24 cellular contexts compared by ENCODE assay signal in genomic region chr22:38481871-38482332, GRCh38. TPM values are rescaled to one million over a fixed set of nuclear protein-coding genes. Genes with fewer than 3 reads are reported as not detected.
DNase-seq lines count a peak whose midpoint lies in the region; ATAC-seq and TF ChIP-seq lines count a peak whose summit lies in the region.
"Had no signal": no experiment of that assay in that cellular context is flagged by ENCODE, and none has a peak within 500 bp of the region (broad histone marks: within the 10 kb centered on the region; RNA-seq: fewer than 3 reads in every experiment).

No MANE protein-coding gene starts in this region.

- peak overlapping the region; percentile 52 for H3K27ac Mint-ChIP-seq in activated CD8-positive, alpha-beta T cell treated with anti-CD3 and anti-CD28 coated beads for 36 hours
- no peak overlapping the region for H3K27ac Mint-ChIP-seq in activated CD8-positive, alpha-beta T cell treated with anti-CD3 and anti-CD28 coated beads, Interleukin-2, amount 10 ng/mL, durations not matched to agents 7 days and 5 days
- peak overlapping the region; percentile 59 for H3K27ac Mint-ChIP-seq in osteocyte (ENCODE audit: unreplicated experiment)
- H3K27ac Mint-ChIP-seq: T-helper 2 cell treated with Interferon-gamma antibody and Interleukin-4, amounts not matched to agents 5 μg/mL and 100 μg/mL, for 36 hours had no signal

- H3K36me3 ChIP-seq in HEK293 (ENCODE audit: control insufficient read depth in 2 of 2, insufficient read depth in 1 of 2, low read length in 2 of 2), result peaks cover 57 to 70% of the 10 kb centered on the region in 2 experiments
- H3K36me3 ChIP-seq in fibroblast of lung (ENCODE audit: control insufficient read depth, insufficient read depth, low read length), result peaks cover 14% of the 10 kb centered on the region
- H3K36me3 ChIP-seq: breast epithelium had no signal

- no peak for ATAC-seq in activated CD8-positive, alpha-beta T cell treated with anti-CD3 and anti-CD28 coated beads for 36 hours
- ATAC-seq in activated CD8-positive, alpha-beta T cell treated with anti-CD3 and anti-CD28 coated beads, Interleukin-2, amount 10 ng/mL, durations not matched to agents 7 days and 5 days, result no peak
- no peak for ATAC-seq in GM18511 (IDR thresholded peaks at IDR 0.05; ENCODE audit: unreplicated experiment)
- ATAC-seq in stimulated activated naive CD8-positive, alpha-beta T cell treated with anti-CD3 and anti-CD28 coated beads, Interleukin-15, Interleukin-2, amounts not matched to agents 100 U/mL and 50 U/mL, for 24 hours, result no peak
- ATAC-seq: A549; activated CD4-positive, CD25-positive, alpha-beta regulatory T cell treated with anti-CD3 and anti-CD28 coated beads, Interleukin-2, amount 50 U/mL, for 24 hours; gastroesophageal sphincter; stimulated activated naive B cell treated with anti-CD40 and anti-IgM and Interleukin-4, amounts not matched to agents 10 μg/mL and 1 μg/mL and 100 μg/mL, for 72 hours had no signal

- H3K27me3 ChIP-seq in fibroblast of lung (ENCODE audit: control insufficient read depth, insufficient read depth, low read length), result no peaks in the 10 kb centered on the region
- H3K27me3 ChIP-seq: breast epithelium, gastroesophageal sphincter, tibial nerve had no signal

- H3K4me3 Mint-ChIP-seq in activated CD8-positive, alpha-beta T cell treated with anti-CD3 and anti-CD28 coated beads for 36 hours, result no peak overlapping the region
- no peak overlapping the region for H3K4me3 Mint-ChIP-seq in activated CD8-positive, alpha-beta T cell treated with anti-CD3 and anti-CD28 coated beads, Interleukin-2, amount 10 ng/mL, durations not matched to agents 7 days and 5 days
- no peak overlapping the region for H3K4me3 Mint-ChIP-seq in osteocyte (ENCODE audit: unreplicated experiment)
- H3K4me3 Mint-ChIP-seq: activated naive CD8-positive, alpha-beta T cell; stimulated activated naive B cell treated with anti-CD40 and anti-IgM and Interleukin-4, amounts not matched to agents 10 μg/mL and 1 μg/mL and 100 μg/mL, for 72 hours; T-helper 2 cell treated with Interferon-gamma antibody and Interleukin-4, amounts not matched to agents 5 μg/mL and 100 μg/mL, for 36 hours had no signal

- no peak overlapping the region for H3K4me3 ChIP-seq in HEK293 (ENCODE audit: low read depth, low read length)
- no peak overlapping the region for H3K4me3 ChIP-seq in fibroblast of lung (replicated peaks in 1 of 4; ENCODE audit: control extremely low read depth in 1 of 4, insufficient read depth in 1 of 4, low read depth in 3 of 4, low read length in 4 of 4)
- H3K4me3 ChIP-seq: A549, breast epithelium, gastroesophageal sphincter, tibial nerve had no signal

- H2AFZ ChIP-seq in fibroblast of lung (ENCODE audit: low read length), result no peak overlapping the region

- H3K9me3 ChIP-seq in HEK293 (ENCODE audit: control insufficient read depth, insufficient read depth, low read depth, low read length) (no peaks in the 10 kb centered on the region), fibroblast of lung (ENCODE audit: control insufficient read depth, insufficient read depth, low read depth, low read length) (no peaks in the 10 kb centered on the region)
- H3K9me3 ChIP-seq: A549, breast epithelium, gastroesophageal sphincter, tibial nerve had no signal

- intact Hi-C loops in activated CD8-positive, alpha-beta T cell treated with anti-CD3 and anti-CD28 coated beads for 36 hours (cut with micrococcal nuclease), result no loop called here

- no peaks in the 10 kb centered on the region for H4K20me1 ChIP-seq in fibroblast of lung (ENCODE audit: control insufficient read depth, extremely low read depth, insufficient read depth, low read length)

- peaks cover 3% of the 10 kb centered on the region for H3K79me2 ChIP-seq in fibroblast of lung (ENCODE audit: control insufficient read depth, insufficient read depth, low read length)

- POLR2A ChIA-PET in activated CD8-positive, alpha-beta T cell treated with anti-CD3 and anti-CD28 coated beads for 36 hours (lab: Charles Lee), result interaction anchor here (1.0 to 4.7 kb wide), 7 partner anchors 9 to 254 kb away, joined by 3 to 29 read pairs (median 7); partner anchors contain the start of gene KDELR3
- POLR2A ChIA-PET in activated CD8-positive, alpha-beta T cell treated with anti-CD3 and anti-CD28 coated beads, Interleukin-2, amount 10 ng/mL, durations not matched to agents 7 days and 5 days (lab: Charles Lee), result interaction anchor here (0.7 to 0.8 kb wide), 3 partner anchors 9 to 48 kb away, joined by 3 to 4 read pairs (median 3); no protein-coding TSS in a partner anchor
- POLR2A ChIA-PET in HEK293 (lab: Yijun Ruan, JAX), result interaction anchor here (1.3 to 1.8 kb wide), 5 partner anchors 8 to 88 kb away, joined by 3 to 6 read pairs (median 5); partner anchors contain the start of gene DMC1

- no peak overlapping the region for H3K4me2 ChIP-seq in fibroblast of lung (ENCODE audit: extremely low read depth, insufficient read depth, low read length)
- H3K4me2 ChIP-seq: A549 had no signal

- H3K4me1 Mint-ChIP-seq in activated CD8-positive, alpha-beta T cell treated with anti-CD3 and anti-CD28 coated beads for 36 hours (ENCODE audit: low read depth), result peaks cover 33% of the 10 kb centered on the region
- peaks cover 14% of the 10 kb centered on the region for H3K4me1 Mint-ChIP-seq in activated CD8-positive, alpha-beta T cell treated with anti-CD3 and anti-CD28 coated beads, Interleukin-2, amount 10 ng/mL, durations not matched to agents 7 days and 5 days (ENCODE audit: low read depth)
- H3K4me1 Mint-ChIP-seq in osteocyte (ENCODE audit: unreplicated experiment), result peaks cover 28% of the 10 kb centered on the region

- no peak overlapping the region for H3K9ac ChIP-seq in fibroblast of lung (ENCODE audit: insufficient read depth, low read length)

- H3K27ac ChIP-seq in HEK293 (ENCODE audit: extremely low read depth, low read depth, low read length) (no peak overlapping the region), fibroblast of lung (ENCODE audit: insufficient read depth, low read length) (peak overlapping the region; percentile 27)
- H3K27ac ChIP-seq: A549, breast epithelium, tibial nerve had no signal

- H3K27me3 Mint-ChIP-seq in activated CD8-positive, alpha-beta T cell treated with anti-CD3 and anti-CD28 coated beads for 36 hours, result no peaks in the 10 kb centered on the region
- H3K27me3 Mint-ChIP-seq in activated CD8-positive, alpha-beta T cell treated with anti-CD3 and anti-CD28 coated beads, Interleukin-2, amount 10 ng/mL, durations not matched to agents 7 days and 5 days (ENCODE audit: low read depth), result no peaks in the 10 kb centered on the region
- no peaks in the 10 kb centered on the region for H3K27me3 Mint-ChIP-seq in osteocyte (ENCODE audit: unreplicated experiment)
- H3K27me3 Mint-ChIP-seq: activated naive CD8-positive, alpha-beta T cell; CD4-positive, CD25-positive, alpha-beta regulatory T cell; stimulated activated naive B cell treated with anti-CD40 and anti-IgM and Interleukin-4, amounts not matched to agents 10 μg/mL and 1 μg/mL and 100 μg/mL, for 72 hours had no signal

- no peaks in the 10 kb centered on the region for H3K4me1 ChIP-seq in HEK293 (ENCODE audit: control insufficient read depth, insufficient read depth, low read length)
- peaks cover 5% of the 10 kb centered on the region for H3K4me1 ChIP-seq in fibroblast of lung (ENCODE audit: control insufficient read depth, extremely low read depth, insufficient read depth, low read length)
- H3K4me1 ChIP-seq: breast epithelium had no signal

- no peak for TF ChIP-seq CTCF in activated CD8-positive, alpha-beta T cell treated with anti-CD3 and anti-CD28 coated beads for 36 hours (IDR thresholded peaks at IDR 0.05)
- TF ChIP-seq CTCF in HEK293 (tag by site-specific recombination; IDR thresholded peaks at IDR 0.05) (no peak), fibroblast of lung (conservative IDR thresholded peaks at IDR 0.05 in 1 of 2, IDR thresholded peaks at IDR 0.05 in 1 of 2; ENCODE audit: low read depth in 1 of 2, low read length in 2 of 2) (no peak), osteocyte (IDR thresholded peaks at IDR 0.05) (no peak)

- peaks cover 53% of the 10 kb centered on the region for H3K36me3 Mint-ChIP-seq in activated CD8-positive, alpha-beta T cell treated with anti-CD3 and anti-CD28 coated beads for 36 hours (ENCODE audit: low read depth)
- peaks cover 67% of the 10 kb centered on the region for H3K36me3 Mint-ChIP-seq in activated CD8-positive, alpha-beta T cell treated with anti-CD3 and anti-CD28 coated beads, Interleukin-2, amount 10 ng/mL, durations not matched to agents 7 days and 5 days (ENCODE audit: low read depth)
- peaks cover 58% of the 10 kb centered on the region for H3K36me3 Mint-ChIP-seq in osteocyte (ENCODE audit: unreplicated experiment)

- H3K9me3 Mint-ChIP-seq in activated CD8-positive, alpha-beta T cell treated with anti-CD3 and anti-CD28 coated beads for 36 hours, result no peaks in the 10 kb centered on the region
- no peaks in the 10 kb centered on the region for H3K9me3 Mint-ChIP-seq in activated CD8-positive, alpha-beta T cell treated with anti-CD3 and anti-CD28 coated beads, Interleukin-2, amount 10 ng/mL, durations not matched to agents 7 days and 5 days (ENCODE audit: insufficient read depth)
- no peaks in the 10 kb centered on the region for H3K9me3 Mint-ChIP-seq in osteocyte (ENCODE audit: unreplicated experiment)
- H3K9me3 Mint-ChIP-seq: CD4-positive, CD25-positive, alpha-beta regulatory T cell; stimulated activated naive B cell treated with anti-CD40 and anti-IgM and Interleukin-4, amounts not matched to agents 10 μg/mL and 1 μg/mL and 100 μg/mL, for 72 hours; T-helper 2 cell treated with Interferon-gamma antibody and Interleukin-4, amounts not matched to agents 5 μg/mL and 100 μg/mL, for 36 hours had no signal

- DNase-seq in activated CD8-positive, alpha-beta T cell treated with anti-CD3 and anti-CD28 coated beads for 36 hours, result no peak
- no peak for DNase-seq in activated CD8-positive, alpha-beta T cell treated with anti-CD3 and anti-CD28 coated beads, Interleukin-2, amount 10 ng/mL, durations not matched to agents 7 days and 5 days
- DNase-seq in fibroblast of lung (ENCODE audit: low read depth in 2 of 2) (no peak), osteocyte (ENCODE audit: extremely low spot score, unreplicated experiment) (no peak), nucleus accumbens (lab: John Stamatoyannopoulos, UW) (no peak)
- no peak for DNase-seq in stimulated activated naive CD8-positive, alpha-beta T cell treated with anti-CD3 and anti-CD28 coated beads, Interleukin-15, Interleukin-2, amounts not matched to agents 100 U/mL and 50 U/mL, for 24 hours
- DNase-seq: CD4-positive, CD25-positive, alpha-beta regulatory T cell; dermis blood vessel endothelial cell; DMS79 treated with DMSO at 0.1 percent for 48 hours; NCI-H2029; NCI-H524 treated with DMSO at 0.1 percent for 48 hours; SHP77 treated with DMSO at 0.1 percent for 48 hours; stimulated activated naive B cell treated with anti-CD40 and anti-IgM and Interleukin-4, amounts not matched to agents 10 μg/mL and 1 μg/mL and 100 μg/mL, for 72 hours had no signal

- CTCF ChIA-PET in activated CD8-positive, alpha-beta T cell treated with anti-CD3 and anti-CD28 coated beads for 36 hours (lab: Charles Lee), result interaction anchor here (0.9 to 1.3 kb wide), 2 partner anchors 17 to 19 kb away, joined by 3 read pairs; no protein-coding TSS in a partner anchor
- CTCF ChIA-PET in activated CD8-positive, alpha-beta T cell treated with anti-CD3 and anti-CD28 coated beads, Interleukin-2, amount 10 ng/mL, durations not matched to agents 7 days and 5 days (lab: Charles Lee), result interaction anchor here (1.2 kb wide), 1 partner anchor 13 kb away, joined by 3 read pairs; no protein-coding TSS in a partner anchor
- CTCF ChIA-PET in HEK293 (lab: Yijun Ruan, JAX), result no interaction called here

RNA-seq across cellular contexts. Expression of gene KDELR3, which starts 14.0 kb away (rescaled TPM):
- 1 to 10 TPM; 1.7 to 2.1 TPM for total RNA-seq in activated CD8-positive, alpha-beta T cell treated with anti-CD3 and anti-CD28 coated beads for 36 hours
- total RNA-seq in activated CD8-positive, alpha-beta T cell treated with anti-CD3 and anti-CD28 coated beads, Interleukin-2, amount 10 ng/mL, durations not matched to agents 7 days and 5 days, result 1 to 10 TPM in 1 of 2 experiments, under 1 TPM in 1; 0.99 to 1.0 TPM
- total RNA-seq in fibroblast of lung (42.1 and 78.8 TPM in 2 replicates), osteocyte (39.3 and 49.3 TPM in 2 replicates)
- 161 and 305 TPM in 2 replicates for polyA plus RNA-seq in fibroblast of lung
- 102 and 170 TPM in 2 replicates for polyA plus RNA-seq in fibroblast of lung (2012)
- polyA minus RNA-seq in fibroblast of lung (ENCODE audit: low replicate concordance), result 86.3 and 150 TPM in 2 replicates
- total RNA-seq: CD4-positive, CD25-positive, alpha-beta regulatory T cell had no signal

RNA-seq across cellular contexts. Expression of gene DDX17, which starts 24.2 kb away (rescaled TPM):
- 100 to 1,000 TPM; 320 to 334 TPM for total RNA-seq in activated CD8-positive, alpha-beta T cell treated with anti-CD3 and anti-CD28 coated beads for 36 hours
- 100 to 1,000 TPM; 443 to 445 TPM for total RNA-seq in activated CD8-positive, alpha-beta T cell treated with anti-CD3 and anti-CD28 coated beads, Interleukin-2, amount 10 ng/mL, durations not matched to agents 7 days and 5 days
- total RNA-seq in fibroblast of lung, result 362 and 420 TPM in 2 replicates
- 244 and 325 TPM in 2 replicates for polyA plus RNA-seq in fibroblast of lung
- 86.7 and 115 TPM in 2 replicates for polyA plus RNA-seq in fibroblast of lung (2012)
- polyA minus RNA-seq in fibroblast of lung (ENCODE audit: low replicate concordance), result 215 and 259 TPM in 2 replicates
- total RNA-seq in osteocyte, result 439 and 466 TPM in 2 replicates

RNA-seq across cellular contexts. Expression of gene KCNJ4, which starts 26.9 kb away (rescaled TPM):
- not detected for total RNA-seq in activated CD8-positive, alpha-beta T cell treated with anti-CD3 and anti-CD28 coated beads for 36 hours
- not detected for total RNA-seq in activated CD8-positive, alpha-beta T cell treated with anti-CD3 and anti-CD28 coated beads, Interleukin-2, amount 10 ng/mL, durations not matched to agents 7 days and 5 days
- total RNA-seq in fibroblast of lung (not detected in 2 replicates), osteocyte (0.43 and 0.57 TPM in 2 replicates)
- polyA plus RNA-seq in fibroblast of lung, result not detected in 2 replicates
- polyA plus RNA-seq in fibroblast of lung (2012), result not detected in 2 replicates
- polyA minus RNA-seq in fibroblast of lung (ENCODE audit: low replicate concordance), result not detected in 2 replicates
- total RNA-seq: breast epithelium; CD4-positive, CD25-positive, alpha-beta regulatory T cell; dermis blood vessel endothelial cell; epithelial cell of proximal tubule; gastroesophageal sphincter had no signal
- polyA plus RNA-seq: CD4-positive, CD25-positive, alpha-beta regulatory T cell; liver had no signal

Comparison
In these comparisons a context has a peak if more than half of its experiments do, and no peak if none do; other contexts are left out.
1. RNA of gene KDELR3, which starts 14.0 kb away (total RNA-seq): 42.1 to 78.8 TPM in fibroblast of lung and 39.3 to 49.3 TPM in osteocyte; 1.7 to 2.1 TPM in activated CD8-positive, alpha-beta T cell treated with anti-CD3 and anti-CD28 coated beads for 36 hours and 0.99 to 1.0 TPM in activated CD8-positive, alpha-beta T cell treated with anti-CD3 and anti-CD28 coated beads, Interleukin-2, amount 10 ng/mL, durations not matched to agents 7 days and 5 days; every median in the first group is over 10 times any median in the second.